ENCODE assay signal across 25 cellular contexts in the genomic region with DNA sequence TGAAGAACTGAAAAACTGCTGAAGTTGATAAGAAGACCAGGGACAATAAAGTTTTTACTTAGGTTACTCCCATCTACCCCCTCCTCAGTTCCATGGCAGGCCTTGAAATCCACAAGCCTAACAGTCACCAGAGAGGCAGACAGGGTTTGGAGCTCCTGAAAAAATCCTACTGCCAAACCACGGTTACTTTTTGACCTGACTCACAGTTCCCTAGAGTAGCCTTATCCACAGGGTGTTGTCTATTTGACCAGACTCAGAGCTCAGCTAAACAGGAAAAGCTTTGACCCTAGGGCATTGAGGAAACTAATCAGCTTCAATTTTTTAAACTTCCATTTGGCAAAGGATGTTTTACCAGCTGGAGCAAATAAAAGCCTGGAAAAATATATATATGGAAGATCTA.
DNase-seq lines count a peak whose midpoint lies in the region; ATAC-seq and TF ChIP-seq lines count a peak whose summit lies in the region.
"Had no signal": no experiment of that assay in that cellular context is flagged by ENCODE, and none has a peak within 500 bp of the region (broad histone marks: within the 10 kb centered on the region; RNA-seq: fewer than 3 reads in every experiment).

No MANE protein-coding gene starts in this region.

- H2AFZ ChIP-seq in PC-3 (ENCODE audit: low read length) (no peak overlapping the region), osteoblast (ENCODE audit: low read length) (no peak overlapping the region)

- TF ChIP-seq CTCF in PC-3 (conservative IDR thresholded peaks at IDR 0.05; ENCODE audit: low read depth, low read length) (no peak), osteoblast (IDR thresholded peaks at IDR 0.05; ENCODE audit: extremely low read depth, low read depth, low read length) (no peak)
- no peak for TF ChIP-seq CTCF in CD8-positive, alpha-beta T cell (IDR thresholded peaks at IDR 0.05)

- no peak overlapping the region for H3K27ac ChIP-seq in PC-3 (ENCODE audit: low read length)
- peak overlapping the region; percentile 82 for H3K27ac ChIP-seq in osteoblast (ENCODE audit: low read depth, low read length)
- no peak overlapping the region for H3K27ac ChIP-seq in CD8-positive, alpha-beta T cell (ENCODE audit: low read depth, low read length)
- H3K27ac ChIP-seq: SJCRH30, skin epidermis, transverse colon had no signal

- no peaks in the 10 kb centered on the region for H3K4me1 Mint-ChIP-seq in CD8-positive, alpha-beta T cell (ENCODE audit: low read depth)
- H3K4me1 Mint-ChIP-seq: activated B cell treated with CpG ODN at 0.5 μM for 24 hours; activated CD4-positive, alpha-beta memory T cell treated with anti-CD3 and anti-CD28 coated beads, Interleukin-2, amount 10 ng/mL, durations not matched to agents 7 days and 5 days; CD8-positive, alpha-beta memory T cell; nephron progenitor cell had no signal

- H4K20me1 ChIP-seq in PC-3 (ENCODE audit: low read length) (no peaks in the 10 kb centered on the region), osteoblast (ENCODE audit: insufficient read depth, low read length) (no peaks in the 10 kb centered on the region)

- H3K4me1 ChIP-seq in PC-3 (ENCODE audit: insufficient read depth, low read length) (no peaks in the 10 kb centered on the region; the same call in 1 of the 2 replicates), osteoblast (ENCODE audit: insufficient read depth, low read length) (peaks cover 28% of the 10 kb centered on the region)
- H3K4me1 ChIP-seq in CD8-positive, alpha-beta T cell (ENCODE audit: insufficient read depth, low read length), result no peaks in the 10 kb centered on the region
- H3K4me1 ChIP-seq: SJCRH30, transverse colon had no signal

- POLR2A ChIA-PET in PC-3 (lab: Charles Lee; ENCODE audit: unreplicated experiment), result no interaction called here
- POLR2A ChIA-PET in CD8-positive, alpha-beta T cell (lab: Charles Lee), result no interaction called here

- peaks cover 4% of the 10 kb centered on the region; the same call in 1 of the 2 replicates for H3K27me3 ChIP-seq in PC-3 (ENCODE audit: low read length)
- no peaks in the 10 kb centered on the region for H3K27me3 ChIP-seq in osteoblast (ENCODE audit: insufficient read depth, low read length)
- H3K27me3 ChIP-seq in CD8-positive, alpha-beta T cell (ENCODE audit: insufficient read depth, low read length), result no peaks in the 10 kb centered on the region
- H3K27me3 ChIP-seq: SJCRH30, transverse colon had no signal

- intact Hi-C loops in PC-3 (cut with micrococcal nuclease), result no loop called here
- intact Hi-C loops in CD8-positive, alpha-beta T cell (cut with DNase I, micrococcal nuclease), result no loop called here

- H3K79me2 ChIP-seq in PC-3 (ENCODE audit: low read length) (no peaks in the 10 kb centered on the region), osteoblast (ENCODE audit: insufficient read depth, low read length) (no peaks in the 10 kb centered on the region)

- H3K36me3 ChIP-seq in PC-3 (ENCODE audit: low read depth, low read length) (no peaks in the 10 kb centered on the region), osteoblast (ENCODE audit: insufficient read depth, low read length) (no peaks in the 10 kb centered on the region)
- H3K36me3 ChIP-seq in CD8-positive, alpha-beta T cell (ENCODE audit: insufficient read depth, low read length), result no peaks in the 10 kb centered on the region
- H3K36me3 ChIP-seq: SJCRH30, transverse colon had no signal

- no peaks in the 10 kb centered on the region for H3F3A ChIP-seq in PC-3 (ENCODE audit: low read length, unreplicated experiment)

- no peaks in the 10 kb centered on the region for H3K9me2 ChIP-seq in PC-3 (replicated peaks; ENCODE audit: low read length)

- peaks cover 10% of the 10 kb centered on the region for H3K9me3 Mint-ChIP-seq in CD8-positive, alpha-beta T cell
- H3K9me3 Mint-ChIP-seq: activated CD4-positive, alpha-beta memory T cell treated with anti-CD3 and anti-CD28 coated beads, Interleukin-2, amount 10 ng/mL, durations not matched to agents 7 days and 5 days had no signal

- H3K9ac ChIP-seq in PC-3 (ENCODE audit: low read length), result no peak overlapping the region

- H3K9me3 ChIP-seq in PC-3 (ENCODE audit: low read length) (no peaks in the 10 kb centered on the region), osteoblast (ENCODE audit: low read depth, low read length) (no peaks in the 10 kb centered on the region)
- H3K9me3 ChIP-seq in CD8-positive, alpha-beta T cell (ENCODE audit: low read length), result no peaks in the 10 kb centered on the region
- H3K9me3 ChIP-seq: SJCRH30, transverse colon had no signal

- no peak overlapping the region for H3K4me3 ChIP-seq in PC-3 (ENCODE audit: low read length)
- H3K4me3 ChIP-seq in osteoblast (ENCODE audit: insufficient read depth, low read length), result peak overlapping the region; percentile 8
- no peak overlapping the region for H3K4me3 ChIP-seq in CD8-positive, alpha-beta T cell (ENCODE audit: low read depth, low read length)
- H3K4me3 ChIP-seq: SJCRH30, skin epidermis, transverse colon had no signal

- DNase-seq in EH (ENCODE audit: low read depth) (peak; percentile 30), PC-3 (peak; percentile 16), dermis microvascular lymphatic vessel endothelial cell (ENCODE audit: low read depth in 2 of 2) (peak; percentile 71 to 90), osteoblast (ENCODE audit: insufficient read length, low spot score, missing footprints) (peak; percentile 30), COLO668 (lab: John Stamatoyannopoulos, UW; ENCODE audit: unreplicated experiment) (no peak), NCI-H1092 treated with DMSO at 0.1 percent for 48 hours (lab: John Stamatoyannopoulos, UW) (no peak), NCI-H2081 treated with DMSO at 0.1 percent for 48 hours (lab: John Stamatoyannopoulos, UW) (no peak)
- no peak for DNase-seq in CD8-positive, alpha-beta T cell
- DNase-seq: activated B cell treated with CpG ODN at 0.5 μM for 24 hours; activated CD4-positive, alpha-beta memory T cell treated with anti-CD3 and anti-CD28 coated beads, Interleukin-2, amount 10 ng/mL, durations not matched to agents 7 days and 5 days; activated T-cell treated with anti-CD3 and anti-CD28 coated beads for 4 hours; CD8-positive, alpha-beta memory T cell; DMS79 treated with DMSO at 0.1 percent for 48 hours; effector CD4-positive, alpha-beta T cell; HCEC 1CT; left colon; midbrain; NCI-H1694 treated with DMSO at 0.1 percent for 48 hours; NCI-H2227 treated with DMSO at 0.1 percent for 48 hours; nephron progenitor cell; SJCRH30; stimulated activated CD4-positive, alpha-beta T cell treated with anti-CD3 and anti-CD28 coated beads, Interleukin-2, amount 100 ng/mL, for 24 hours; stimulated activated naive CD4-positive, alpha-beta T cell treated with Interleukin-2 at 50 U/mL for 16 hours; transverse colon had no signal

- H3K4me3 Mint-ChIP-seq in CD8-positive, alpha-beta T cell, result no peak overlapping the region
- H3K4me3 Mint-ChIP-seq: activated B cell treated with CpG ODN at 0.5 μM for 24 hours; activated CD4-positive, alpha-beta memory T cell treated with anti-CD3 and anti-CD28 coated beads, Interleukin-2, amount 10 ng/mL, durations not matched to agents 7 days and 5 days; CD8-positive, alpha-beta memory T cell; nephron progenitor cell had no signal

- no peak for ATAC-seq in PC-3
- no peak for ATAC-seq in CD8-positive, alpha-beta T cell
- ATAC-seq: left colon had no signal

- no peaks in the 10 kb centered on the region for H3K36me3 Mint-ChIP-seq in CD8-positive, alpha-beta T cell
- H3K36me3 Mint-ChIP-seq: CD8-positive, alpha-beta memory T cell had no signal

- BruUV-seq in PC-3 (replicated peaks; lab: Mats Ljungman, UMichigan), result no TSS peak

- CTCF ChIA-PET in PC-3 (lab: Charles Lee), result no interaction called here
- CTCF ChIA-PET in CD8-positive, alpha-beta T cell (lab: Charles Lee), result no interaction called here

- H3K4me2 ChIP-seq in PC-3 (ENCODE audit: low read length) (no peak overlapping the region), osteoblast (ENCODE audit: insufficient read depth, low read length) (peak overlapping the region; percentile 25)

- H3K27me3 Mint-ChIP-seq in CD8-positive, alpha-beta T cell (ENCODE audit: low read depth), result no peaks in the 10 kb centered on the region
- H3K27me3 Mint-ChIP-seq: activated B cell treated with CpG ODN at 0.5 μM for 24 hours; activated CD4-positive, alpha-beta memory T cell treated with anti-CD3 and anti-CD28 coated beads, Interleukin-2, amount 10 ng/mL, durations not matched to agents 7 days and 5 days had no signal

- no peak overlapping the region for H3K27ac Mint-ChIP-seq in CD8-positive, alpha-beta T cell
- H3K27ac Mint-ChIP-seq: activated B cell treated with CpG ODN at 0.5 μM for 24 hours; activated CD4-positive, alpha-beta memory T cell treated with anti-CD3 and anti-CD28 coated beads, Interleukin-2, amount 10 ng/mL, durations not matched to agents 7 days and 5 days; CD8-positive, alpha-beta memory T cell; nephron progenitor cell had no signal

Comparison
In these comparisons a context has a peak if more than half of its experiments do, and no peak if none do; other contexts are left out.
1. DNase-seq: peak in EH (single experiment), PC-3 (single experiment), dermis microvascular lymphatic vessel endothelial cell (2 of 2) and osteoblast (single experiment); none in COLO668 (single experiment), NCI-H1092 treated with DMSO at 0.1 percent for 48 hours (single experiment), CD8-positive, alpha-beta T cell (0 of 7) and NCI-H2081 treated with DMSO at 0.1 percent for 48 hours (single experiment).